Comparison of ENCODE assay signal across 18 cellular contexts in the genomic region with DNA sequence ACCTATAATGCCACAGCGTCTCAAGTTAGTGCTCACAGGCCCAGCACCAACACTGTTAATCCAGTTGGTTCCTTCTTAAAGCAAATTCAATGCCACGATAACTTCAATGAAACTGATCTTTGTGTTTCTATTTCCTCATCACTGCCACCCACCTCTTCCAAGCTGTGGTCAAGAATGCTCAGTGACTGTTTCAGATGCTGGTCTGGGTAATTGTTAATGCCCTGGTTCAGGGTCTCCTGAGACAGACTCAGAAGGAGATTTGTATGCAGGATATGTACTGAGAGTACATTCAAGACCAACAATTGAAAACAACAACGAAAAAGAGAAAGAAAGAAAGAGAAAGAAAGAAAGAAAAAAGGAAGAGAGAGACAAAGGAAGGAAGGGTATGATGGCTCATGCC.
"Had no signal": no experiment of that assay in that cellular context is flagged by ENCODE, and none has a peak within 500 bp of the region (broad histone marks: within the 10 kb centered on the region; RNA-seq: fewer than 3 reads in every experiment).

No MANE protein-coding gene starts in this region.

- H3K4me1 Mint-ChIP-seq: nephron, WTC11 had no signal

- H3K36me3 ChIP-seq: cardiac muscle cell, suprapubic skin, transverse colon had no signal

- H3K27me3 Mint-ChIP-seq: activated CD4-positive, alpha-beta memory T cell treated with anti-CD3 and anti-CD28 coated beads for 36 hours; activated CD8-positive, alpha-beta memory T cell treated with anti-CD3 and anti-CD28 coated beads, Interleukin-2, amount 10 ng/mL, durations not matched to agents 7 days and 5 days; activated naive CD8-positive, alpha-beta T cell; stimulated activated naive CD8-positive, alpha-beta T cell treated with anti-CD3 and anti-CD28 coated beads, Interleukin-15, Interleukin-2, amounts not matched to agents 100 ng/mL and 50 ng/mL, for 24 hours had no signal

- H3K27ac ChIP-seq: cardiac muscle cell, suprapubic skin, transverse colon had no signal

- H3K4me3 ChIP-seq: cardiac muscle cell, suprapubic skin, transverse colon had no signal

- H3K27ac Mint-ChIP-seq: activated CD4-positive, alpha-beta memory T cell treated with anti-CD3 and anti-CD28 coated beads for 36 hours; activated CD8-positive, alpha-beta memory T cell treated with anti-CD3 and anti-CD28 coated beads, Interleukin-2, amount 10 ng/mL, durations not matched to agents 7 days and 5 days; activated naive CD8-positive, alpha-beta T cell; effector memory CD8-positive, alpha-beta T cell; nephron; stimulated activated naive CD8-positive, alpha-beta T cell treated with anti-CD3 and anti-CD28 coated beads, Interleukin-15, Interleukin-2, amounts not matched to agents 100 ng/mL and 50 ng/mL, for 24 hours; T-cell; WTC11 had no signal

- H3K4me1 ChIP-seq: transverse colon had no signal

- DNase-seq: activated CD4-positive, alpha-beta memory T cell treated with anti-CD3 and anti-CD28 coated beads for 36 hours; activated CD4-positive, alpha-beta T cell treated with anti-CD3 and anti-CD28 coated beads for 4 hours; activated CD8-positive, alpha-beta memory T cell treated with anti-CD3 and anti-CD28 coated beads, Interleukin-2, amount 10 ng/mL, durations not matched to agents 7 days and 5 days; amygdala; effector memory CD8-positive, alpha-beta T cell; mesendoderm; nucleus accumbens; stimulated activated CD4-positive, alpha-beta T cell treated with anti-CD3 and anti-CD28 coated beads, Interleukin-12 subunit alpha, Interleukin-12 subunit beta, amount 100 ng/mL, for 4 hours; stimulated activated CD4-positive, alpha-beta T cell treated with anti-CD3 and anti-CD28 coated beads, Interleukin-1b, Interleukin-23, amount 100 ng/mL, for 48 hours; stimulated activated CD8-positive, alpha-beta memory T cell treated with anti-CD3 and anti-CD28 coated beads, Interleukin-4, amount 100 ng/mL, for 48 hours; T-cell; transverse colon had no signal

- H3K4me3 Mint-ChIP-seq: activated CD4-positive, alpha-beta memory T cell treated with anti-CD3 and anti-CD28 coated beads for 36 hours; activated CD8-positive, alpha-beta memory T cell treated with anti-CD3 and anti-CD28 coated beads, Interleukin-2, amount 10 ng/mL, durations not matched to agents 7 days and 5 days; activated naive CD8-positive, alpha-beta T cell; effector memory CD8-positive, alpha-beta T cell; nephron; stimulated activated naive CD8-positive, alpha-beta T cell treated with anti-CD3 and anti-CD28 coated beads, Interleukin-15, Interleukin-2, amounts not matched to agents 100 ng/mL and 50 ng/mL, for 24 hours; T-cell; WTC11 had no signal

- ATAC-seq: activated CD8-positive, alpha-beta memory T cell treated with anti-CD3 and anti-CD28 coated beads, Interleukin-2, amount 10 ng/mL, durations not matched to agents 7 days and 5 days; effector memory CD8-positive, alpha-beta T cell; T-cell; WTC11 had no signal

- H3K27me3 ChIP-seq: suprapubic skin, transverse colon had no signal

- H3K9me3 Mint-ChIP-seq: activated CD4-positive, alpha-beta memory T cell treated with anti-CD3 and anti-CD28 coated beads for 36 hours; effector memory CD8-positive, alpha-beta T cell had no signal
